In genomic region chr17:50425001-50425681, GRCh38 we compare ENCODE assay signal across 10 cellular contexts. TPM values are rescaled to one million over a fixed set of nuclear protein-coding genes. Genes with fewer than 3 reads are reported as not detected.
DNase-seq lines count a peak whose midpoint lies in the region; ATAC-seq and TF ChIP-seq lines count a peak whose summit lies in the region.
"Had no signal": no experiment of that assay in that cellular context is flagged by ENCODE, and none has a peak within 500 bp of the region (broad histone marks: within the 10 kb centered on the region; RNA-seq: fewer than 3 reads in every experiment).

No MANE protein-coding gene starts in this region.

- CTCF ChIA-PET in IMR-90 (lab: Yijun Ruan, JAX), result interaction anchor here (1.8 kb wide), 1 partner anchor 28 kb away, joined by 7 read pairs; the partner anchor contains the start of gene LRRC59

- POLR2A ChIA-PET in IMR-90 (lab: Charles Lee; ENCODE audit: unreplicated experiment), result interaction anchor here (1.8 kb wide), 1 partner anchor 12 kb away, joined by 7 read pairs; no protein-coding TSS in a partner anchor
- POLR2A ChIA-PET in naive thymus-derived CD8-positive, alpha-beta T cell (lab: Charles Lee), result interaction anchor here (0.5 to 2.6 kb wide), 2 partner anchors 14 to 27 kb away, joined by 3 to 12 read pairs; partner anchors contain the start of gene LRRC59

- peak overlapping the region; percentile 24 for H2BK15ac ChIP-seq in IMR-90 (ENCODE audit: low read depth, low read length)

- peak overlapping the region; percentile 60 for H2BK5ac ChIP-seq in IMR-90 (ENCODE audit: low read depth, low read length, poor library complexity, severe bottlenecking)

- H3K27me3 ChIP-seq in BE2C, result no peaks in the 10 kb centered on the region
- no peaks in the 10 kb centered on the region for H3K27me3 ChIP-seq in IMR-90 (ENCODE audit: control insufficient read depth, insufficient read depth, low read length)
- H3K27me3 ChIP-seq in colonic mucosa, result no peaks in the 10 kb centered on the region

- H3K4me2 ChIP-seq in IMR-90 (ENCODE audit: low read depth, low read length), result peak overlapping the region; percentile 65

- peak overlapping the region; percentile 93 to 95; a peak in 3 of 4 replicates for H4K8ac ChIP-seq in IMR-90 (ENCODE audit: low read depth in 2 of 2, low read length in 2 of 2)

- H3K14ac ChIP-seq in IMR-90 (replicated peaks; ENCODE audit: low read depth, low read length), result peak overlapping the region; percentile 83

- H3K9me3 Mint-ChIP-seq in naive thymus-derived CD8-positive, alpha-beta T cell, result no peaks in the 10 kb centered on the region

- peak overlapping the region; percentile 94 for H2AK5ac ChIP-seq in IMR-90 (ENCODE audit: low read depth, low read length)

- H3K27me3 Mint-ChIP-seq in naive thymus-derived CD8-positive, alpha-beta T cell, result no peaks in the 10 kb centered on the region

- peak overlapping the region; percentile 37 for H2AK9ac ChIP-seq in IMR-90 (replicated peaks; ENCODE audit: low read depth, low read length, poor library complexity)

- H4K91ac ChIP-seq in IMR-90 (ENCODE audit: insufficient read depth, low read depth, low read length), result peak overlapping the region; percentile 83

- peak overlapping the region; percentile 62 for H3K4me3 ChIP-seq in BE2C (ENCODE audit: low read depth, low read length)
- H3K4me3 ChIP-seq in IMR-90 (ENCODE audit: insufficient read depth, low read depth, low read length), result peak overlapping the region; percentile 56; the same call in 1 of the 2 replicates
- H3K4me3 ChIP-seq in colonic mucosa, result peak overlapping the region; percentile 80

- peaks cover 17% of the 10 kb centered on the region for H3K9me1 ChIP-seq in IMR-90 (ENCODE audit: insufficient read depth, low read length)

- in situ Hi-C loops in IMR-90 (cut with MboI; ENCODE audit: low sequenced_read_pairs), result no loop called here

- H3K36me3 Mint-ChIP-seq in naive thymus-derived CD8-positive, alpha-beta T cell, result no peaks in the 10 kb centered on the region

- H3K27ac ChIP-seq in IMR-90 (ENCODE audit: insufficient read depth, low read length) (peak overlapping the region; percentile 78), colonic mucosa (peak overlapping the region; percentile 79)

- H3K9ac ChIP-seq in IMR-90 (ENCODE audit: low read depth, low read length) (peak overlapping the region; percentile 69; the same call in 1 of the 2 replicates), colonic mucosa (ENCODE audit: low read depth in 2 of 2, low read length in 2 of 2) (peak overlapping the region; percentile 25 to 64)

- peak overlapping the region in 9 of 10 donors; percentile 27 to 89 (median 69) for H3K27ac Mint-ChIP-seq in naive thymus-derived CD8-positive, alpha-beta T cell

- no peak overlapping the region for H3K56ac ChIP-seq in IMR-90 (ENCODE audit: extremely low read depth, insufficient read depth, low read length)

- H3K4me1 Mint-ChIP-seq in naive thymus-derived CD8-positive, alpha-beta T cell, result peaks cover 16 to 59% (median 38%) of the 10 kb centered on the region in 4 donors

- ATAC-seq in IMR-90 (ENCODE audit: low read depth), result no peak
- ATAC-seq in naive thymus-derived CD8-positive, alpha-beta T cell, result no peak
- no peak for ATAC-seq in HG03280 (IDR thresholded peaks at IDR 0.05; ENCODE audit: unreplicated experiment)

- peak overlapping the region; percentile 44; the same call in 1 of the 2 replicates for H2BK20ac ChIP-seq in IMR-90 (ENCODE audit: low read depth, low read length)

- peaks cover 11 to 54% of the 10 kb centered on the region in 2 experiments; a peak in 3 of 4 replicates for H3K79me1 ChIP-seq in IMR-90 (ENCODE audit: low read depth in 1 of 2, low read length in 2 of 2)

- no peaks in the 10 kb centered on the region for H3K9me3 ChIP-seq in BE2C
- no peaks in the 10 kb centered on the region for H3K9me3 ChIP-seq in IMR-90 (ENCODE audit: control insufficient read depth, insufficient read depth, low read length)
- H3K9me3 ChIP-seq in colonic mucosa, result no peaks in the 10 kb centered on the region

- peak overlapping the region; percentile 72; the same call in 1 of the 2 replicates for H3K23ac ChIP-seq in IMR-90 (ENCODE audit: low read depth, low read length)

- H3K36me3 ChIP-seq in BE2C (no peaks in the 10 kb centered on the region), IMR-90 (ENCODE audit: control insufficient read depth, insufficient read depth, low read length) (peaks cover 3% of the 10 kb centered on the region; the same call in 1 of the 2 replicates), colonic mucosa (no peaks in the 10 kb centered on the region)

- H3K4me1 ChIP-seq in BE2C (peaks cover 5% of the 10 kb centered on the region; the same call in 1 of the 2 replicates), IMR-90 (ENCODE audit: control insufficient read depth, insufficient read depth, low read length) (peaks cover 27% of the 10 kb centered on the region), colonic mucosa (peaks cover 22% of the 10 kb centered on the region)

- peak overlapping the region; percentile 6; the same call in 1 of the 2 replicates for H3K18ac ChIP-seq in IMR-90 (ENCODE audit: low read depth, low read length)

- H3K4ac ChIP-seq in IMR-90 (ENCODE audit: low read depth, low read length), result peak overlapping the region; percentile 92

- peak overlapping the region; percentile 66 for H2BK120ac ChIP-seq in IMR-90 (ENCODE audit: low read depth, low read length)

- no peak for TF ChIP-seq POLR2A in IMR-90 (IDR thresholded peaks at IDR 0.05; ENCODE audit: low read depth, low read length)

- no peak for TF ChIP-seq RAD21 in IMR-90 (IDR thresholded peaks at IDR 0.05; ENCODE audit: low read length)

- no TSS peak for BruUV-seq in IMR-90 (replicated peaks; lab: Mats Ljungman, UMichigan)

- peak overlapping the region; percentile 92 for H2AFZ ChIP-seq in IMR-90 (replicated peaks; ENCODE audit: low read length, poor library complexity)

- H4K20me1 ChIP-seq in IMR-90 (ENCODE audit: insufficient read depth, low read length), result no peaks in the 10 kb centered on the region

- dilution Hi-C loops in IMR-90 (cut with HindIII; ENCODE audit: low sequenced_read_pairs, unreplicated experiment), result no loop called here

- intact Hi-C loops in IMR-90 (cut with micrococcal nuclease) (no loop called here), colonic mucosa (cut with DNase I) (no loop called here)

- peak overlapping the region; percentile 61 for H4K5ac ChIP-seq in IMR-90 (ENCODE audit: low read depth, low read length)

- no peak for DNase-seq in BE2C
- no peak for DNase-seq in IMR-90
- DNase-seq in colonic mucosa, result no peak
- no peak for DNase-seq in naive thymus-derived CD8-positive, alpha-beta T cell
- no peak for DNase-seq in stimulated activated CD8-positive, alpha-beta memory T cell treated with anti-CD3 and anti-CD28 coated beads, Interleukin-4, amount 100 ng/mL, for 48 hours
- DNase-seq in DMS153 (lab: John Stamatoyannopoulos, UW), result no peak
- no peak for DNase-seq in NCI-H1930 (lab: John Stamatoyannopoulos, UW)
- DNase-seq: NCI-H2081 had no signal

- WGBS in IMR-90 (ENCODE audit: extremely low coverage in 2 of 2, insufficient read length in 1 of 2), 2 experiments, result no CpG with 5 or more reads among the region's 8 CpGs

- peak overlapping the region; percentile 82 to 90 (median 86) for H3K4me3 Mint-ChIP-seq in naive thymus-derived CD8-positive, alpha-beta T cell

- no peak for TF ChIP-seq CTCF in BE2C (IDR thresholded peaks at IDR 0.05; ENCODE audit: low read depth, low read length)
- TF ChIP-seq CTCF in IMR-90 (conservative IDR thresholded peaks at IDR 0.05; ENCODE audit: low read depth, low read length), result no peak
- TF ChIP-seq CTCF in colonic mucosa (IDR thresholded peaks at IDR 0.05), result no peak

RNA-seq across cellular contexts. Expression of gene ACSF2, which starts 0.9 kb away (rescaled TPM):
- polyA plus RNA-seq in BE2C (2012; ENCODE audit: insufficient read depth, insufficient read length, low read depth), result 7.5 TPM
- 15.0 and 18.5 TPM in 2 replicates for total RNA-seq in IMR-90 (2012; rRNA removed)
- polyA plus RNA-seq in IMR-90 (2012; rRNA removed), result 26.8 and 27.2 TPM in 2 replicates
- polyA plus RNA-seq in IMR-90 (2012; cell fraction: cytosol; rRNA removed), result 12.2 and 22.9 TPM in 2 replicates
- polyA plus RNA-seq in IMR-90 (2012; cell fraction: nucleus; rRNA removed; ENCODE audit: low replicate concordance), result 103 and 117 TPM in 2 replicates
- 100 to 1,000 TPM in 1 of 2 donors, 10 to 100 TPM in 1; 50.8 to 119 TPM for total RNA-seq in colonic mucosa
- total RNA-seq in naive thymus-derived CD8-positive, alpha-beta T cell, result 10 to 100 TPM; 22.4 to 25.9 TPM
- polyA plus RNA-seq in naive thymus-derived CD8-positive, alpha-beta T cell, result 1 to 10 TPM; 1.2 to 2.3 (median 2.1) TPM

RNA-seq across cellular contexts. Expression of gene LRRC59, which starts 27.8 kb away (rescaled TPM):
- polyA plus RNA-seq in BE2C (2012; ENCODE audit: insufficient read depth, insufficient read length, low read depth), result 302 TPM
- total RNA-seq in IMR-90 (2012; rRNA removed) (233 and 241 TPM in 2 replicates), colonic mucosa (100 to 1,000 TPM; 147 to 265 TPM)
- polyA plus RNA-seq in IMR-90 (2012; rRNA removed), result 134 and 139 TPM in 2 replicates
- polyA plus RNA-seq in IMR-90 (2012; cell fraction: cytosol; rRNA removed), result 90.9 and 114 TPM in 2 replicates
- 56.5 and 96.2 TPM in 2 replicates for polyA plus RNA-seq in IMR-90 (2012; cell fraction: nucleus; rRNA removed; ENCODE audit: low replicate concordance)
- 10 to 100 TPM; 25.7 to 27.7 TPM for total RNA-seq in naive thymus-derived CD8-positive, alpha-beta T cell
- polyA plus RNA-seq in naive thymus-derived CD8-positive, alpha-beta T cell, result 10 to 100 TPM; 12.8 to 14.1 (median 13.8) TPM

RNA-seq across cellular contexts. Expression of gene CHAD, which starts 43.5 kb away (rescaled TPM):
- polyA plus RNA-seq in BE2C (2012; ENCODE audit: insufficient read depth, insufficient read length, low read depth), result not detected
- total RNA-seq in IMR-90 (2012; rRNA removed) (not detected in 2 replicates), colonic mucosa (1 to 10 TPM; 1.8 to 3.6 TPM)
- 0.03 TPM in 1 of 2 replicates, not detected in the other for polyA plus RNA-seq in IMR-90 (2012; rRNA removed)
- 0.06 TPM in 1 of 2 replicates, not detected in the other for polyA plus RNA-seq in IMR-90 (2012; cell fraction: cytosol; rRNA removed)
- polyA plus RNA-seq in IMR-90 (2012; cell fraction: nucleus; rRNA removed; ENCODE audit: low replicate concordance), result not detected in 2 replicates
- not detected for total RNA-seq in naive thymus-derived CD8-positive, alpha-beta T cell
- not detected for polyA plus RNA-seq in naive thymus-derived CD8-positive, alpha-beta T cell
- total RNA-seq: subcutaneous adipose tissue had no signal

RNA-seq across cellular contexts. Expression of gene EME1, which starts 52.1 kb away (rescaled TPM):
- polyA plus RNA-seq in BE2C (2012; ENCODE audit: insufficient read depth, insufficient read length, low read depth), result 7.6 TPM
- total RNA-seq in IMR-90 (2012; rRNA removed) (8.9 and 9.1 TPM in 2 replicates), colonic mucosa (10 to 100 TPM in 1 of 2 donors, 1 to 10 TPM in 1; 1.8 to 10.1 TPM)
- polyA plus RNA-seq in IMR-90 (2012; rRNA removed), result 9.4 and 10.1 TPM in 2 replicates
- polyA plus RNA-seq in IMR-90 (2012; cell fraction: cytosol; rRNA removed), result 1.4 and 4.8 TPM in 2 replicates
- 20.8 and 44.5 TPM in 2 replicates for polyA plus RNA-seq in IMR-90 (2012; cell fraction: nucleus; rRNA removed; ENCODE audit: low replicate concordance)
- 1 to 10 TPM; 1.9 to 2.7 TPM for total RNA-seq in naive thymus-derived CD8-positive, alpha-beta T cell
- under 1 TPM in 1 of 3 donors, not detected in 2; 0.38 TPM for polyA plus RNA-seq in naive thymus-derived CD8-positive, alpha-beta T cell

RNA-seq across cellular contexts. Expression of gene MRPL27, which starts 52.2 kb away (rescaled TPM):
- 201 TPM for polyA plus RNA-seq in BE2C (2012; ENCODE audit: insufficient read depth, insufficient read length, low read depth)
- 152 and 202 TPM in 2 replicates for total RNA-seq in IMR-90 (2012; rRNA removed)
- 156 and 176 TPM in 2 replicates for polyA plus RNA-seq in IMR-90 (2012; rRNA removed)
- 138 and 201 TPM in 2 replicates for polyA plus RNA-seq in IMR-90 (2012; cell fraction: cytosol; rRNA removed)
- 60.7 and 89.8 TPM in 2 replicates for polyA plus RNA-seq in IMR-90 (2012; cell fraction: nucleus; rRNA removed; ENCODE audit: low replicate concordance)
- total RNA-seq in colonic mucosa, result 100 to 1,000 TPM in 1 of 2 donors, 10 to 100 TPM in 1; 71.7 to 135 TPM
- total RNA-seq in naive thymus-derived CD8-positive, alpha-beta T cell, result 10 to 100 TPM; 28.0 to 30.0 TPM
- polyA plus RNA-seq in naive thymus-derived CD8-positive, alpha-beta T cell, result 10 to 100 TPM; 28.7 to 60.6 (median 45.7) TPM
